Comparison of ENCODE assay signal across 24 cellular contexts in the genomic region with DNA sequence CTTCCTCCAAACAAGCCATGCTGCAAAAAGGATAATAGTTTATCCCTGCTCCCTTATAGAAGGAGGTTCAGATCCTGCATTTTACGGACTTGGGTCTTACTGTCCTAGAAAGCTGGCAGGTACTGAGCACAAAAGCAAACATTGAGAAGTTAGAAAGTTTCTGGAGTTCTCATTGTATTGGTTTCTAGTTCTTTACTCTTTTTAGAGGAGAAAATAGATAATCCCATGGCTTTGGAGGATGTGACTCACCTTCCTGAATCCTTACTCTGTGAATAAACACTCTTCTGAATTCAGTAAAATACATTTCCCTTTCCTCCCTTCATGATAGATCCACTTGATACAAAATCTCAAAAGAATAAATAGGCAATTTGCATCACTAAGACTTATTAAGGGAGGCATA.
DNase-seq lines count a peak whose midpoint lies in the region; TF ChIP-seq lines count a peak whose summit lies in the region.
"Had no signal": no experiment of that assay in that cellular context is flagged by ENCODE, and none has a peak within 500 bp of the region (broad histone marks: within the 10 kb centered on the region; RNA-seq: fewer than 3 reads in every experiment).

No MANE protein-coding gene starts in this region.

- intact Hi-C loops in activated T-helper 2 cell treated with anti-CD3 and anti-CD28 coated beads, Interferon-gamma antibody, Interleukin-2, Interleukin-4, amounts not matched to agents 10 μg/mL and 5 μg/mL and 100 μg/mL, durations not matched to agents 14 hours and 24 hours and 36 hours (cut with micrococcal nuclease): no loop called here
- intact Hi-C loops in Calu3 (cut with micrococcal nuclease; ENCODE audit: unreplicated experiment): no loop called here

- H3K9me3 Mint-ChIP-seq in activated T-helper 2 cell treated with anti-CD3 and anti-CD28 coated beads, Interferon-gamma antibody, Interleukin-2, Interleukin-4, amounts not matched to agents 10 μg/mL and 5 μg/mL and 100 μg/mL, durations not matched to agents 14 hours and 24 hours and 36 hours: no peaks in the 10 kb centered on the region
- H3K9me3 Mint-ChIP-seq in Calu3 (ENCODE audit: low read depth, unreplicated experiment): peaks cover 2% of the 10 kb centered on the region
- H3K9me3 Mint-ChIP-seq: GM23338, nephron progenitor cell had no signal

- no peaks in the 10 kb centered on the region for H3K36me3 Mint-ChIP-seq in activated T-helper 2 cell treated with anti-CD3 and anti-CD28 coated beads, Interferon-gamma antibody, Interleukin-2, Interleukin-4, amounts not matched to agents 10 μg/mL and 5 μg/mL and 100 μg/mL, durations not matched to agents 14 hours and 24 hours and 36 hours (ENCODE audit: low read depth)
- H3K36me3 Mint-ChIP-seq in Calu3 (ENCODE audit: insufficient read depth, unreplicated experiment): no peaks in the 10 kb centered on the region
- H3K36me3 Mint-ChIP-seq: activated naive CD4-positive, alpha-beta T cell treated with anti-CD3 and anti-CD28 coated beads, Interleukin-2, amount 50 U/mL, for 72 hours; CD14-positive monocyte; stimulated activated effector memory CD8-positive, alpha-beta T cell treated with anti-CD3 and anti-CD28 coated beads, Interleukin-12 subunit alpha, Interleukin-12 subunit beta, amount 100 ng/mL, for 72 hours had no signal

- no peaks in the 10 kb centered on the region for H3K27me3 Mint-ChIP-seq in activated T-helper 2 cell treated with anti-CD3 and anti-CD28 coated beads, Interferon-gamma antibody, Interleukin-2, Interleukin-4, amounts not matched to agents 10 μg/mL and 5 μg/mL and 100 μg/mL, durations not matched to agents 14 hours and 24 hours and 36 hours (ENCODE audit: low read depth)
- H3K27me3 Mint-ChIP-seq in Calu3 (ENCODE audit: unreplicated experiment): peaks cover 16% of the 10 kb centered on the region

- H3K36me3 ChIP-seq in ACC112 (ENCODE audit: insufficient read depth, low read length): no peaks in the 10 kb centered on the region
- H3K36me3 ChIP-seq: brain microvascular endothelial cell, gastrocnemius medialis, sigmoid colon, suprapubic skin had no signal

- H3K4me3 ChIP-seq in ACC112 (ENCODE audit: low read depth, low read length): peak overlapping the region; percentile 33; the same call in 1 of the 2 replicates
- no peak overlapping the region for H3K4me3 ChIP-seq in astrocyte of the spinal cord (ENCODE audit: low read depth, low read length)
- H3K4me3 ChIP-seq: gastrocnemius medialis, GM23338, sigmoid colon, suprapubic skin had no signal

- H2AFZ ChIP-seq in ACC112 (ENCODE audit: low read length, unreplicated experiment): peak overlapping the region; percentile 77
- H2AFZ ChIP-seq: GM23338, parathyroid adenoma had no signal

- no peak for TF ChIP-seq CTCF in astrocyte of the spinal cord (IDR thresholded peaks at IDR 0.05; ENCODE audit: low read depth, low read length)
- TF ChIP-seq CTCF in Calu3 (IDR thresholded peaks at IDR 0.05; ENCODE audit: unreplicated experiment): no peak

- no TSS peak for BruUV-seq in Calu3 (replicated peaks; lab: Mats Ljungman, UMichigan)

- CTCF ChIA-PET in Calu3 (lab: Charles Lee): no interaction called here

- DNase-seq in HPDE6-E6E7 (ENCODE audit: extremely low spot score): peak; percentile 10
- peak; percentile 36 for DNase-seq in astrocyte of the spinal cord (ENCODE audit: low read depth, low spot score)
- peak; percentile 61 for DNase-seq in iris pigment epithelial cell (ENCODE audit: low read depth)
- no peak for DNase-seq in activated T-helper 2 cell treated with anti-CD3 and anti-CD28 coated beads, Interferon-gamma antibody, Interleukin-2, Interleukin-4, amounts not matched to agents 10 μg/mL and 5 μg/mL and 100 μg/mL, durations not matched to agents 14 hours and 24 hours and 36 hours (ENCODE audit: low spot score)
- DNase-seq in NCI-H526 treated with DMSO at 0.1 percent for 48 hours (lab: John Stamatoyannopoulos, UW): no peak
- no peak for DNase-seq in NCI-H1417 treated with DMSO at 0.1 percent for 48 hours (lab: John Stamatoyannopoulos, UW)
- DNase-seq in Calu3: no peak
- DNase-seq: activated CD4-positive, CD25-positive, alpha-beta regulatory T cell treated with anti-CD3 and anti-CD28 coated beads, Interleukin-2, amount 50 U/mL, for 72 hours; brain microvascular endothelial cell; cortex of kidney; gastrocnemius medialis; KG1; left colon; NCI-H1092; NCI-H510A; nephron progenitor cell; sigmoid colon had no signal

- in situ Hi-C loops in astrocyte of the spinal cord (cut with HindIII; ENCODE audit: low sequenced_read_pairs): no loop called here

- no peaks in the 10 kb centered on the region for H3K4me1 Mint-ChIP-seq in activated T-helper 2 cell treated with anti-CD3 and anti-CD28 coated beads, Interferon-gamma antibody, Interleukin-2, Interleukin-4, amounts not matched to agents 10 μg/mL and 5 μg/mL and 100 μg/mL, durations not matched to agents 14 hours and 24 hours and 36 hours (ENCODE audit: low read depth)
- H3K4me1 Mint-ChIP-seq in Calu3 (ENCODE audit: low read depth, unreplicated experiment): no peaks in the 10 kb centered on the region
- H3K4me1 Mint-ChIP-seq: CD14-positive monocyte; GM23338; stimulated activated effector memory CD8-positive, alpha-beta T cell treated with anti-CD3 and anti-CD28 coated beads, Interleukin-12 subunit alpha, Interleukin-12 subunit beta, amount 100 ng/mL, for 72 hours had no signal

- H3K4me1 ChIP-seq in ACC112 (ENCODE audit: control insufficient read depth, insufficient read depth, low read length, unreplicated experiment): peaks cover 13% of the 10 kb centered on the region
- H3K4me1 ChIP-seq: gastrocnemius medialis, parathyroid adenoma, sigmoid colon, suprapubic skin had no signal

- H3K79me2 ChIP-seq in ACC112 (ENCODE audit: control insufficient read depth, insufficient read depth, low read length, unreplicated experiment): no peaks in the 10 kb centered on the region
- H3K79me2 ChIP-seq: parathyroid adenoma had no signal

- no peak overlapping the region for H3K27ac Mint-ChIP-seq in activated T-helper 2 cell treated with anti-CD3 and anti-CD28 coated beads, Interferon-gamma antibody, Interleukin-2, Interleukin-4, amounts not matched to agents 10 μg/mL and 5 μg/mL and 100 μg/mL, durations not matched to agents 14 hours and 24 hours and 36 hours
- H3K27ac Mint-ChIP-seq in Calu3 (ENCODE audit: unreplicated experiment): no peak overlapping the region
- H3K27ac Mint-ChIP-seq: activated naive CD4-positive, alpha-beta T cell treated with anti-CD3 and anti-CD28 coated beads, Interleukin-2, amount 50 U/mL, for 72 hours; CD14-positive monocyte; GM23338; nephron progenitor cell; stimulated activated effector memory CD8-positive, alpha-beta T cell treated with anti-CD3 and anti-CD28 coated beads, Interleukin-12 subunit alpha, Interleukin-12 subunit beta, amount 100 ng/mL, for 72 hours had no signal

- H3K4me3 Mint-ChIP-seq in activated T-helper 2 cell treated with anti-CD3 and anti-CD28 coated beads, Interferon-gamma antibody, Interleukin-2, Interleukin-4, amounts not matched to agents 10 μg/mL and 5 μg/mL and 100 μg/mL, durations not matched to agents 14 hours and 24 hours and 36 hours (ENCODE audit: low read depth): no peak overlapping the region
- H3K4me3 Mint-ChIP-seq in Calu3 (ENCODE audit: low read depth, unreplicated experiment): no peak overlapping the region
- H3K4me3 Mint-ChIP-seq: CD14-positive monocyte; GM23338; nephron progenitor cell; stimulated activated effector memory CD8-positive, alpha-beta T cell treated with anti-CD3 and anti-CD28 coated beads, Interleukin-12 subunit alpha, Interleukin-12 subunit beta, amount 100 ng/mL, for 72 hours had no signal

- peak overlapping the region; percentile 30 for H3K27ac ChIP-seq in ACC112 (ENCODE audit: low read depth, low read length)
- H3K27ac ChIP-seq: brain microvascular endothelial cell, gastrocnemius medialis, parathyroid adenoma, sigmoid colon, suprapubic skin had no signal

- H3K27me3 ChIP-seq in ACC112 (ENCODE audit: insufficient read depth, low read length): no peaks in the 10 kb centered on the region
- H3K27me3 ChIP-seq: brain microvascular endothelial cell, gastrocnemius medialis, sigmoid colon, suprapubic skin had no signal

Comparison
In these comparisons a context has a peak if more than half of its experiments do, and no peak if none do; other contexts are left out.
1. DNase-seq: peak in HPDE6-E6E7 (single experiment), astrocyte of the spinal cord (single experiment) and iris pigment epithelial cell (single experiment); none in activated T-helper 2 cell treated with anti-CD3 and anti-CD28 coated beads, Interferon-gamma antibody, Interleukin-2, Interleukin-4, amounts not matched to agents 10 μg/mL and 5 μg/mL and 100 μg/mL, durations not matched to agents 14 hours and 24 hours and 36 hours (single experiment), NCI-H526 treated with DMSO at 0.1 percent for 48 hours (single experiment), NCI-H1417 treated with DMSO at 0.1 percent for 48 hours (single experiment) and Calu3 (single experiment).